In genomic region chr2:158912122-158912521, GRCh38 we compare ENCODE assay signal across 10 cellular contexts.
"Had no signal": no experiment of that assay in that cellular context is flagged by ENCODE, and none has a peak within 500 bp of the region (broad histone marks: within the 10 kb centered on the region; RNA-seq: fewer than 3 reads in every experiment).

No MANE protein-coding gene starts in this region.

- H3K27ac ChIP-seq: lower lobe of right lung, transverse colon had no signal

- H3K4me2 ChIP-seq: smooth muscle cell had no signal

- H3K4me3 Mint-ChIP-seq: activated CD4-positive, alpha-beta memory T cell treated with anti-CD3 and anti-CD28 coated beads for 36 hours; activated naive CD8-positive, alpha-beta T cell; activated T-cell treated with anti-CD3 and anti-CD28 coated beads, Interleukin-2, amount 50 U/mL, for 4 hours had no signal

- H3K27me3 Mint-ChIP-seq: activated CD4-positive, alpha-beta memory T cell treated with anti-CD3 and anti-CD28 coated beads for 36 hours; activated naive CD8-positive, alpha-beta T cell had no signal

- H3K27me3 ChIP-seq: transverse colon had no signal

- DNase-seq: activated CD4-positive, alpha-beta memory T cell treated with anti-CD3 and anti-CD28 coated beads for 36 hours; activated gamma-delta T cell; activated T-cell treated with anti-CD3 and anti-CD28 coated beads, Interleukin-2, amount 50 U/mL, for 4 hours; glutamatergic neuron; lower lobe of right lung; midbrain; right cardiac atrium; transverse colon had no signal

- H3K9me3 Mint-ChIP-seq: activated CD4-positive, alpha-beta memory T cell treated with anti-CD3 and anti-CD28 coated beads for 36 hours; activated T-cell treated with anti-CD3 and anti-CD28 coated beads, Interleukin-2, amount 50 U/mL, for 4 hours had no signal

- H3K36me3 Mint-ChIP-seq: activated CD4-positive, alpha-beta memory T cell treated with anti-CD3 and anti-CD28 coated beads for 36 hours; activated naive CD8-positive, alpha-beta T cell had no signal

- H3K27ac Mint-ChIP-seq: activated CD4-positive, alpha-beta memory T cell treated with anti-CD3 and anti-CD28 coated beads for 36 hours; activated naive CD8-positive, alpha-beta T cell had no signal

- H3K36me3 ChIP-seq: lower lobe of right lung, transverse colon had no signal

- H3K9me3 ChIP-seq: lower lobe of right lung, transverse colon had no signal

- H3K4me1 ChIP-seq: lower lobe of right lung, transverse colon had no signal

- H3K4me3 ChIP-seq: lower lobe of right lung, smooth muscle cell, transverse colon had no signal
